8 cellular contexts compared by ENCODE assay signal in the genomic region with DNA sequence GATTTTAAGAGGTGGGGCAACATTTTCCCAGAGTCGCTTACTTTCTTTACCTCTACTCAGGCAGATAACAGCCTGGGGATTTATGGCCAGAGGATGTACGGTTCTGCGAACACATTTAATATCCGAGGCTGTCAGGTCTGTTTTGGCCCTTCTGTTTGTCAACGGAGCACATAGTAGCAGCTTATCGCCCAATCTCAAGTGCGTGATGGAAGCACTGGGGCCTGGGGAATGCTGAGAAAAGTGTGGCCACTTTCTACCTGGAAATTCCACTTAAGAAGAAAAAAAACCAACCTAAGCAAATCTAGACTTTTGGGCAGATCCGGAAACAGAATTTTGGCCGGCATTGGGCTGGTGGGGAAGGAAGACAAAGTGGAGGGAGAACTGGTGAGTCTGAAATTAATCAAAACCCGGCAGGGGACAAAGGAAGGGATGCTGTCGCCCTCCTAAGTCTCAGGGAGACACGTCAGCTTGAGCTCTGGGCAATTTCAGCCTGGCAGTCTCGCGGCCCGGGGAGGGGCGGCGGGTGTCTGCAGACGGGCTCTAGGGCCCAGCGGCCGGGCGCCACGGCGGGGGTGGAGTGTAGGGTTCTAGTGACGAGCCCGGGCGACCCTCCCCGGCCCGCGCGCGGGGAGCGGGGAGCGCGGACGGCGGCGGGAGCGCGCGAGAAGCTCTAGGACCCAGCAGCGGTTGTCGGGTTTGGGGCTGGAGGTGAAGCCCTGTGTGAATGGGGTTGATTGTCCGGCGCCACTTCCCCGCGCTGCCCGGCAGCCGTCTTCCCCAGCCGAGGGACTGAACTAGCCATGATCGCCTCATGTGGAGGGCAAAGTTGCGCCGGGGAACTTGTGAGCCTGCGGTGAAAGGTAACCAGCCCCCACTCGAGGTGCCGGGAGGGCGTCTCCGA. TPM values are rescaled to one million over a fixed set of nuclear protein-coding genes. Genes with fewer than 3 reads are reported as not detected.
DNase-seq lines count a peak whose midpoint lies in the region; ATAC-seq lines count a peak whose summit lies in the region.

A gene with protein sequence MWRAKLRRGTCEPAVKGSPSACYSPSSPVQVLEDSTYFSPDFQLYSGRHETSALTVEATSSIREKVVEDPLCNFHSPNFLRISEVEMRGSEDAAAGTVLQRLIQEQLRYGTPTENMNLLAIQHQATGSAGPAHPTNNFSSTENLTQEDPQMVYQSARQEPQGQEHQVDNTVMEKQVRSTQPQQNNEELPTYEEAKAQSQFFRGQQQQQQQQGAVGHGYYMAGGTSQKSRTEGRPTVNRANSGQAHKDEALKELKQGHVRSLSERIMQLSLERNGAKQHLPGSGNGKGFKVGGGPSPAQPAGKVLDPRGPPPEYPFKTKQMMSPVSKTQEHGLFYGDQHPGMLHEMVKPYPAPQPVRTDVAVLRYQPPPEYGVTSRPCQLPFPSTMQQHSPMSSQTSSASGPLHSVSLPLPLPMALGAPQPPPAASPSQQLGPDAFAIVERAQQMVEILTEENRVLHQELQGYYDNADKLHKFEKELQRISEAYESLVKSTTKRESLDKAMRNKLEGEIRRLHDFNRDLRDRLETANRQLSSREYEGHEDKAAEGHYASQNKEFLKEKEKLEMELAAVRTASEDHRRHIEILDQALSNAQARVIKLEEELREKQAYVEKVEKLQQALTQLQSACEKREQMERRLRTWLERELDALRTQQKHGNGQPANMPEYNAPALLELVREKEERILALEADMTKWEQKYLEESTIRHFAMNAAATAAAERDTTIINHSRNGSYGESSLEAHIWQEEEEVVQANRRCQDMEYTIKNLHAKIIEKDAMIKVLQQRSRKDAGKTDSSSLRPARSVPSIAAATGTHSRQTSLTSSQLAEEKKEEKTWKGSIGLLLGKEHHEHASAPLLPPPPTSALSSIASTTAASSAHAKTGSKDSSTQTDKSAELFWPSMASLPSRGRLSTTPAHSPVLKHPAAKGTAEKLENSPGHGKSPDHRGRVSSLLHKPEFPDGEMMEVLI (plus strand): TSS at position 656 of the 901 bp plus-strand sequence. CDS start 156 bp downstream, at position 812.

- DNase-seq in ELR (ENCODE audit: low read depth) (peak; percentile 86), GM23248 (peak; percentile 90), NAMALWA (ENCODE audit: low spot score) (peak; percentile 92), SKM-1 treated with dmso at 0.1 percent for 144 hours (lab: John Stamatoyannopoulos, UW; ENCODE audit: unreplicated experiment) (peak; percentile 87), dedifferentiated amniotic fluid mesenchymal stem cell (ENCODE audit: extremely low spot score) (peak; percentile 78), kidney glomerular epithelial cell (lab: John Stamatoyannopoulos, UW) (peak; percentile 86)
- peak; percentile 52 for DNase-seq in stimulated activated CD4-positive, alpha-beta T cell treated with anti-CD3 and anti-CD28 coated beads, Interleukin-15, amount 100 ng/mL, for 24 hours

- 4 to 8% methylated on average over 39 to 57 of the region's 57 CpGs for WGBS in GM23248 (ENCODE audit: low coverage in 1 of 2, low lambda C conversion rate in 2 of 2, missing lambda C conversion rate in 2 of 2), 2 experiments

- H3K4me3 ChIP-seq in GM23248, result peak within 1 kb of the TSS; percentile 77

- peaks cover 14% of the 10 kb centered on the region for H3F3A ChIP-seq in GM23248 (ENCODE audit: insufficient read depth)

- H3K9me2 ChIP-seq in GM23248 (ENCODE audit: insufficient read depth), result no peaks in the 10 kb centered on the region

- H3K9ac ChIP-seq in GM23248, result peak within 1 kb of the TSS; percentile 94

- no peaks in the 10 kb centered on the region for H3K9me3 ChIP-seq in GM23248 (ENCODE audit: low read depth)

- no peaks in the 10 kb centered on the region for H3K36me3 ChIP-seq in GM23248 (ENCODE audit: low read depth)

- H3K4me2 ChIP-seq in GM23248 (ENCODE audit: unreplicated experiment), result peak within 1 kb of the TSS; percentile 78

- H3K27ac ChIP-seq in GM23248, result peak within 1 kb of the TSS; percentile 77

- in situ Hi-C loops in GM23248 (cut with MboI), result no loop called here

- no peaks in the 10 kb centered on the region for H3K27me3 ChIP-seq in GM23248 (replicated peaks; ENCODE audit: insufficient read depth)

- H3K4me1 ChIP-seq in GM23248 (ENCODE audit: insufficient read depth), result peaks cover 28% of the 10 kb centered on the region

- no peaks in the 10 kb centered on the region for H4K20me1 ChIP-seq in GM23248 (ENCODE audit: insufficient read depth)

- H3K79me2 ChIP-seq in GM23248 (ENCODE audit: insufficient read depth), result peaks cover 43% of the 10 kb centered on the region

- H2AFZ ChIP-seq in GM23248, result peak within 1 kb of the TSS; percentile 96

- no peak for ATAC-seq in HG03039 (IDR thresholded peaks at IDR 0.05; ENCODE audit: unreplicated experiment)

RNA-seq across cellular contexts. Expression of the gene that starts here (rescaled TPM):
- 50.8 and 55.9 TPM in 2 replicates for total RNA-seq in GM23248 (2014; rRNA removed; shearing (Covaris generic))
- 21.8 and 22.3 TPM in 2 replicates for polyA plus RNA-seq in GM23248 (2016; fragmentation: Nextera tagmentation; extraction: Ambion mirVana)
